20 cellular contexts compared by ENCODE assay signal in genomic region chr4:38077791-38078489, GRCh38.
DNase-seq lines count a peak whose midpoint lies in the region; ATAC-seq, FAIRE-seq and TF ChIP-seq lines count a peak whose summit lies in the region.
"Had no signal": no experiment of that assay in that cellular context is flagged by ENCODE, and none has a peak within 500 bp of the region (broad histone marks: within the 10 kb centered on the region; RNA-seq: fewer than 3 reads in every experiment).

No MANE protein-coding gene starts in this region.

- TF ChIP-seq RAD21 in A549 (conservative IDR thresholded peaks at IDR 0.05 in 1 of 2, IDR thresholded peaks at IDR 0.05 in 1 of 2): no peak

- no peak overlapping the region for H2AFZ ChIP-seq in PC-3 (ENCODE audit: low read length)

- H3K4me2 ChIP-seq in A549: no peak overlapping the region; the same call in 2 of the 3 replicates
- H3K4me2 ChIP-seq in PC-3 (ENCODE audit: low read length): no peak overlapping the region

- TF ChIP-seq CTCF in A549 (IDR thresholded peaks at IDR 0.05) (no peak), HFFc6 (IDR thresholded peaks at IDR 0.05) (no peak), dorsolateral prefrontal cortex (IDR thresholded peaks at IDR 0.05 in 54 of 56, conservative IDR thresholded peaks at IDR 0.05 in 2 of 56; ENCODE audit: low read depth in 1 of 56, partially characterized antibody in 56 of 56) (no peak), PC-3 (conservative IDR thresholded peaks at IDR 0.05; ENCODE audit: low read depth, low read length) (no peak)

- H3F3A ChIP-seq in PC-3 (ENCODE audit: low read length, unreplicated experiment): no peaks in the 10 kb centered on the region

- H3K9me3 ChIP-seq in A549 (no peaks in the 10 kb centered on the region), PC-3 (ENCODE audit: low read length) (no peaks in the 10 kb centered on the region)
- H3K9me3 ChIP-seq: esophagus muscularis mucosa, testis had no signal

- no peaks in the 10 kb centered on the region for H3K9me2 ChIP-seq in PC-3 (replicated peaks; ENCODE audit: low read length)

- no peak for DNase-seq in A549 (ENCODE audit: low read depth in 1 of 2, low spot score in 1 of 2)
- no peak for DNase-seq in HFFc6
- no peak for DNase-seq in dorsolateral prefrontal cortex
- no peak for DNase-seq in PC-3
- DNase-seq in NCI-H1417 treated with DMSO at 0.1 percent for 48 hours (lab: John Stamatoyannopoulos, UW): no peak
- no peak for DNase-seq in amygdala (lab: John Stamatoyannopoulos, UW)
- DNase-seq: activated T-cell treated with anti-CD3 and anti-CD28 coated beads, Interleukin-2, amount 50 U/mL, for 1 hour; AML-193; head of caudate nucleus; kidney glomerular epithelial cell; NCI-H2081 treated with DMSO at 0.1 percent for 48 hours; NCI-H82; testis had no signal

- no peak overlapping the region for H3K9ac ChIP-seq in rectal smooth muscle tissue (ENCODE audit: low read length)
- no peak overlapping the region for H3K9ac ChIP-seq in PC-3 (ENCODE audit: low read length)

- intact Hi-C loops in dorsolateral prefrontal cortex (cut with DNase I) (loop anchor here in 1 of 2 donors (10.0 kb wide), 1 partner anchor 97 kb away; no protein-coding TSS in a partner anchor), PC-3 (cut with micrococcal nuclease) (loop anchor here (5.0 kb wide), 1 partner anchor 84 kb away; no protein-coding TSS in a partner anchor)

- no peaks in the 10 kb centered on the region for H3K9me3 Mint-ChIP-seq in HFFc6
- H3K9me3 Mint-ChIP-seq: T-helper 2 cell treated with Interferon-gamma antibody and Interleukin-4, amounts not matched to agents 5 μg/mL and 100 μg/mL, for 36 hours had no signal

- no peak for TF ChIP-seq EP300 in A549 (IDR thresholded peaks at IDR 0.05)

- H3K4me3 Mint-ChIP-seq in HFFc6: no peak overlapping the region
- H3K4me3 Mint-ChIP-seq: T-helper 2 cell treated with Interferon-gamma antibody and Interleukin-4, amounts not matched to agents 5 μg/mL and 100 μg/mL, for 36 hours had no signal

- H3K36me3 ChIP-seq in rectal smooth muscle tissue (ENCODE audit: control insufficient read depth, insufficient read depth, low read length) (no peaks in the 10 kb centered on the region), PC-3 (ENCODE audit: low read depth, low read length) (no peaks in the 10 kb centered on the region)

- H3K79me2 ChIP-seq in PC-3 (ENCODE audit: low read length): no peaks in the 10 kb centered on the region

- H3K4me3 ChIP-seq in A549 (no peak overlapping the region), dorsolateral prefrontal cortex (no peak overlapping the region), rectal smooth muscle tissue (ENCODE audit: low read length) (no peak overlapping the region), PC-3 (ENCODE audit: low read length) (no peak overlapping the region)
- H3K4me3 ChIP-seq: esophagus muscularis mucosa, testis had no signal

- BruUV-seq in PC-3 (replicated peaks; lab: Mats Ljungman, UMichigan): no TSS peak

- peak overlapping the region; percentile 92 for H3K27ac Mint-ChIP-seq in HFFc6
- H3K27ac Mint-ChIP-seq: T-helper 2 cell treated with Interferon-gamma antibody and Interleukin-4, amounts not matched to agents 5 μg/mL and 100 μg/mL, for 36 hours had no signal

- H3K4me1 ChIP-seq in A549: peaks cover 27% of the 10 kb centered on the region
- H3K4me1 ChIP-seq in rectal smooth muscle tissue (ENCODE audit: control insufficient read depth, insufficient read depth, low read length): peaks cover 24% of the 10 kb centered on the region
- peaks cover 21% of the 10 kb centered on the region for H3K4me1 ChIP-seq in PC-3 (ENCODE audit: insufficient read depth, low read length)

- no peak for TF ChIP-seq POLR2A in A549 (IDR thresholded peaks at IDR 0.05; ENCODE audit: low read length)

- POLR2A ChIA-PET in A549 (lab: Yijun Ruan, JAX) (no interaction called here), PC-3 (lab: Charles Lee; ENCODE audit: unreplicated experiment) (interaction anchor here (0.7 kb wide), 1 partner anchor 250 kb away, joined by 5 read pairs; no protein-coding TSS in a partner anchor)

- no peaks in the 10 kb centered on the region for H4K20me1 ChIP-seq in PC-3 (ENCODE audit: low read length)

- 93% methylated on average over 12 of the region's 12 CpGs for WGBS in A549 (ENCODE audit: missing lambda C conversion rate)

- H3K27ac ChIP-seq in A549 (peak overlapping the region; percentile 58 to 74; a peak in 5 of 6 replicates), dorsolateral prefrontal cortex (peak overlapping the region in 34 of 59 donors; percentile 4 to 80 (median 53)), rectal smooth muscle tissue (ENCODE audit: low read depth, low read length) (peak overlapping the region; percentile 75), PC-3 (ENCODE audit: low read length) (no peak overlapping the region; the same call in 1 of the 2 replicates)

- H3K36me3 Mint-ChIP-seq in HFFc6 (ENCODE audit: low read depth): peaks cover 41% of the 10 kb centered on the region

- ATAC-seq in A549: no peak
- no peak for ATAC-seq in PC-3
- ATAC-seq in GM19452 (IDR thresholded peaks at IDR 0.05; ENCODE audit: unreplicated experiment): no peak
- ATAC-seq: Right ventricle myocardium inferior had no signal

- peaks cover 1% of the 10 kb centered on the region; the same call in 1 of the 2 replicates for H3K27me3 Mint-ChIP-seq in HFFc6 (ENCODE audit: insufficient read depth)

- no peaks in the 10 kb centered on the region for H3K27me3 ChIP-seq in dorsolateral prefrontal cortex
- H3K27me3 ChIP-seq in rectal smooth muscle tissue (ENCODE audit: control insufficient read depth, insufficient read depth, low read length): no peaks in the 10 kb centered on the region
- no peaks in the 10 kb centered on the region for H3K27me3 ChIP-seq in PC-3 (ENCODE audit: low read length)
- H3K27me3 ChIP-seq: esophagus muscularis mucosa, testis had no signal

- peaks cover 91% of the 10 kb centered on the region for H3K4me1 Mint-ChIP-seq in HFFc6 (ENCODE audit: low read depth)

- FAIRE-seq in A549 (lab: Jason Lieb, UNC): no peak
- FAIRE-seq: colon, HTR-8/SVneo had no signal

- CTCF ChIA-PET in A549 (lab: Yijun Ruan, JAX) (interaction anchor here (0.6 to 2.8 kb wide), 4 partner anchors 9 to 43 kb away, joined by 3 to 9 read pairs (median 4); no protein-coding TSS in a partner anchor), PC-3 (lab: Charles Lee) (no interaction called here)

TF ChIP-seq in A549, 52 proteins besides CTCF, POLR2A, EP300 and RAD21:
- no peak for TF ChIP-seq HDAC2 (IDR thresholded peaks at IDR 0.05)
- TF ChIP-seq JUNB (IDR thresholded peaks at IDR 0.05): no peak
- TF ChIP-seq ESRRA (IDR thresholded peaks at IDR 0.05; ENCODE audit: borderline replicate concordance, low read length): no peak
- TF ChIP-seq REST (IDR thresholded peaks at IDR 0.05): no peak
- no peak for TF ChIP-seq ZC3H11A (IDR thresholded peaks at IDR 0.05)
- no peak for TF ChIP-seq MAFK (IDR thresholded peaks at IDR 0.05; ENCODE audit: partially characterized antibody)
- TF ChIP-seq MYC (IDR thresholded peaks at IDR 0.05; ENCODE audit: borderline replicate concordance, low read length): no peak
- TF ChIP-seq TP53 (CRISPR knock-in tag; IDR thresholded peaks at IDR 0.05): no peak
- TF ChIP-seq FOXS1 (CRISPR knock-in tag; IDR thresholded peaks at IDR 0.05): no peak
- TF ChIP-seq KDM1A (IDR thresholded peaks at IDR 0.05; ENCODE audit: low read depth): no peak
